8 cellular contexts compared by ENCODE assay signal in the genomic region with DNA sequence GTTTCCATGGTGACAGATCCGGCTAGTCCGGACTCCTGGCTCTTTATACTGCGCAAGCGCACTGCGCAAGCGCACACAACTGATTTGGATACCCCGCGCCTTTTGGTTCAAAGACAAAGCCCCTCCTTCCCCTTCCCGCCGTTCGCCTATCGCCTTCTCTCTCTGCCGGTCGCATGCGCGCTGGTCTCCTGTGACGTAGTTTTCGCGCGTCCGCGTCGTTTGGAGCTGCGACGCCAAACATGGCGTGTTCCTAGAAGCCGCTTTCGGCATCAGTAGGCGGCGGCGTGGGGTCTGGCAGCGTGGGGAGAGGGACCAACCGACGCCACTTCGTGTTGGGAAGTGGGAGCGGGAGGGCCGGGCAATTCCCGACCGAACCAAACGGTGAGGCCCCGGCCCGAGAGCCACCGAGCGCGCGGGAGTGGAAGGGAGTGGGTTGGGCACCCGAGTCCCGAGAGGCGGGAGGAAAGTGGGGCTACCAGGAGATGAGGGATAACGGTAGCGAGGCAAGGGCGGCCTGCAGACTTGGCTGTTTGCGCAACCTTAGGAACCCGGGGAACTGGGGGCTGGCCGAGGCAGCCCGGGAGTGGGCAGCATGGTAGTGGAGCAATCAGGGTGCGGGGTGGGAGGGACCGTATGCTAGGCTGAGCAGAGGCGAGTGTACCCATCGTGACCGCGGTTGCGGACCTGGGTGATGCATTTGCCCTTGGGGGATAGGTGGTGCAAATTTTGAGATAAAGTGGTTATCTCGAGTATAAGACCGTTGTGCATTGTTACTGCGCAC. TPM values are rescaled to one million over a fixed set of nuclear protein-coding genes. Genes with fewer than 3 reads are reported as not detected.
DNase-seq lines count a peak whose midpoint lies in the region; ATAC-seq and TF ChIP-seq lines count a peak whose summit lies in the region.

A gene (plus strand): TSS at position 215 of the 781 bp plus-strand sequence. CDS start 24,517 bp downstream, outside the sequence.

- TF ChIP-seq POLR2A in GM15510 (IDR thresholded peaks at IDR 0.05; ENCODE audit: borderline replicate concordance, extremely low read depth, insufficient read length) = peak; percentile 79

- no peaks in the 10 kb centered on the region for H3K27me3 ChIP-seq in upper lobe of right lung

- H3K27me3 Mint-ChIP-seq in T-helper 17 cell = no peaks in the 10 kb centered on the region

- peaks cover 15% of the 10 kb centered on the region for H3K4me1 ChIP-seq in upper lobe of right lung

- no peak for TF ChIP-seq CTCF in upper lobe of right lung (IDR thresholded peaks at IDR 0.05)

- H3K27ac ChIP-seq in upper lobe of right lung = peak within 1 kb of the TSS; percentile 79

- H3K4me1 Mint-ChIP-seq in T-helper 17 cell = peaks cover 19% of the 10 kb centered on the region

- peak within 1 kb of the TSS; percentile 94 for H3K4me3 Mint-ChIP-seq in T-helper 17 cell

- DNase-seq in NCI-H1694 treated with DMSO at 0.1 percent for 48 hours (lab: John Stamatoyannopoulos, UW) (peak; percentile 97), T-helper 17 cell (peak; percentile 92 to 98 (median 96)), amygdala (lab: John Stamatoyannopoulos, UW) (peak; percentile 86 to 100 (median 97)), left cardiac atrium (peak; percentile 99), posterior vena cava (ENCODE audit: low spot score) (peak; percentile 99), upper lobe of right lung (peak; percentile 99)

- H3K4me3 ChIP-seq in upper lobe of right lung = peak within 1 kb of the TSS; percentile 81

- no peaks in the 10 kb centered on the region for H3K9me3 ChIP-seq in T-helper 17 cell (ENCODE audit: control insufficient read depth, low read length, poor library complexity, severe bottlenecking)
- no peaks in the 10 kb centered on the region for H3K9me3 ChIP-seq in upper lobe of right lung

- no peaks in the 10 kb centered on the region for H3K36me3 ChIP-seq in upper lobe of right lung

- ATAC-seq in HG02885 (IDR thresholded peaks at IDR 0.05; ENCODE audit: poor library complexity, unreplicated experiment) (peak; percentile 98), T-helper 17 cell (peak; percentile 93), left cardiac atrium (peak; percentile 99 to 100), upper lobe of right lung (peak; percentile 100)

- intact Hi-C loops in left cardiac atrium (cut with DNase I) (no loop called here), posterior vena cava (cut with DNase I) (no loop called here), upper lobe of right lung (cut with DNase I) (no loop called here)

- H3K36me3 Mint-ChIP-seq in T-helper 17 cell (ENCODE audit: low read depth) = no peaks in the 10 kb centered on the region

- H3K27ac Mint-ChIP-seq in T-helper 17 cell = peak within 1 kb of the TSS; percentile 96

RNA-seq across cellular contexts. Expression of the gene that starts here (rescaled TPM):
- total RNA-seq in T-helper 17 cell (10 to 100 TPM; 17.9 to 18.3 TPM), left cardiac atrium (10 to 100 TPM; 22.9 to 25.4 TPM), posterior vena cava (10 to 100 TPM; 29.8 to 31.7 TPM), upper lobe of right lung (31.2 TPM)

Comparison
In these comparisons a context has a peak if more than half of its experiments do, and no peak if none do; other contexts are left out.
1. Peak in every context shown above with its lines: DNase-seq, ATAC-seq, H3K4me3 ChIP-seq and H3K27ac ChIP-seq.